ENCODE assay signal across 1 cellular context in genomic region chr17:30095507-30096244, GRCh38.
A peak's percentile ranks its signal among the peaks of the same experiment; 100 is the strongest.
TF ChIP-seq lines count a peak whose summit lies in the region.

No MANE protein-coding gene starts in this region.

TF ChIP-seq in K562, 482 proteins besides CTCF, POLR2A, EP300 and RAD21 (continued from another document):
- TF ChIP-seq HOMEZ (CRISPR knock-in tag; IDR thresholded peaks at IDR 0.05) (no peak), KAT2B (IDR thresholded peaks at IDR 0.05; ENCODE audit: low read depth, low read length) (no peak), CHD2 (IDR thresholded peaks at IDR 0.05; ENCODE audit: low read depth, low read length) (no peak), MAFK (IDR thresholded peaks at IDR 0.05; ENCODE audit: low read length) (no peak; the same call in 1 of the 2 replicates), JUND (IDR thresholded peaks at IDR 0.05; ENCODE audit: borderline replicate concordance, low read depth, low read length) (peak; percentile 81), JUND (tag; IDR thresholded peaks at IDR 0.05; ENCODE audit: borderline replicate concordance, low read depth, low read length) (peak; percentile 92; the same call in 2 of the 3 replicates), SMARCA4 (IDR thresholded peaks at IDR 0.05) (peak; percentile 66), DPF2 (IDR thresholded peaks at IDR 0.05) (peak; percentile 58), KDM5B (IDR thresholded peaks at IDR 0.05; ENCODE audit: insufficient replicate concordance, low read depth, low read length) (no peak), HSF4 (CRISPR knock-in tag; IDR thresholded peaks at IDR 0.05; ENCODE audit: borderline replicate concordance) (no peak), FOXK2 (conservative IDR thresholded peaks at IDR 0.05 in 1 of 2, IDR thresholded peaks at IDR 0.05 in 1 of 2; ENCODE audit: low read depth in 2 of 2) (0 out of 4 replicates have a peak, but pooled peaks of 1 of the 2 experiments have one; percentile 4), NR1H2 (CRISPR knock-in tag; IDR thresholded peaks at IDR 0.05) (no peak), ZNF592 (IDR thresholded peaks at IDR 0.05) (peak; percentile 31; the same call in 1 of the 2 replicates), E2F4 (CRISPR knock-in tag; IDR thresholded peaks at IDR 0.05; ENCODE audit: low read depth) (no peak), ZNF239 (CRISPR knock-in tag; IDR thresholded peaks at IDR 0.05) (no peak), ZNF766 (CRISPR knock-in tag; conservative IDR thresholded peaks at IDR 0.05) (no peak), MAFG (tag; conservative IDR thresholded peaks at IDR 0.05) (0 out of 2 replicates have a peak, but pooled peaks have one; percentile 35), MEIS2 (IDR thresholded peaks at IDR 0.05; ENCODE audit: partially characterized antibody) (no peak), ZNF551 (CRISPR knock-in tag; IDR thresholded peaks at IDR 0.05) (no peak), ZNF518B (CRISPR knock-in tag; IDR thresholded peaks at IDR 0.05) (no peak), HMBOX1 (IDR thresholded peaks at IDR 0.05) (peak; percentile 64), TRIM24 (IDR thresholded peaks at IDR 0.05) (0 out of 4 replicates have a peak, but pooled peaks of 1 of the 2 experiments have one; percentile 18), NFE2L1 (tag; IDR thresholded peaks at IDR 0.05; ENCODE audit: borderline replicate concordance, low read depth) (no peak), KDM1A (IDR thresholded peaks at IDR 0.05) (peak; percentile 49 to 55; a peak in 2 of 4 replicates), ATF7 (IDR thresholded peaks at IDR 0.05) (peak; percentile 55), KHSRP (IDR thresholded peaks at IDR 0.05) (no peak)
